Comparison of ENCODE assay signal across 13 cellular contexts in the genomic region with DNA sequence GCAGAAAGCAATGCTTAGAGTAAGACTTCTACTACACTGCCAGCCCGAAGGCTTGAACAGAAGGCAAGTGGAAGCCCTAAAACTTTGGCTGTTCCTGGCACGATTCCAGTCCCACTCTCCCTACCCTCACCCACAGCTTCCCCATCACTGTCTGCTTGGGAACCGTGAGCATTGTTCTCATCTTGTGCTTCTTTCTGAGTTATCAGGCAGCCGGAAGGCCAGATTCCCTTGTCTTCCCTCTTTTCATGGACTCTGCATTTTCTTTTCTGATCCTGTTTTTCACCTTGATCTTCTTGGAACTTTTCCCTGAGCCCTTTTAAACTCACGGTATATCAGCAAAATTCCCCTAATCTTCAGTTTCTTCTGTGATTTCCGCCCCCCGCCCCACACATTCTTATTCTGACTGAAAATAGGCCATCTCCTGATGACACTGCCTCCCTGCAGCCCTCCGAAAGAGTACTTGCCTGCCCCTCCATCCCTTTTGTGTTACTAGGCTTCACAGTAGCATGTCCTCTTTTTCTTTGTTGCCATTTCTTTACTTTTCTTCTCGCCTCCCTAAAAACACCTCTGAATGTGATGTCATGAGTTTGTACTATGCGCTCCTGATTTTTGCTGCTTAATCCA. TPM values are rescaled to one million over a fixed set of nuclear protein-coding genes. Genes with fewer than 3 reads are reported as not detected.
DNase-seq lines count a peak whose midpoint lies in the region; ATAC-seq and TF ChIP-seq lines count a peak whose summit lies in the region.
"Had no signal": no experiment of that assay in that cellular context is flagged by ENCODE, and none has a peak within 500 bp of the region (broad histone marks: within the 10 kb centered on the region; RNA-seq: fewer than 3 reads in every experiment).

No MANE protein-coding gene starts in this region.

- peak overlapping the region; percentile 41 for H3K9ac ChIP-seq in iPS-18a (ENCODE audit: low read length)

- H3K9me3 ChIP-seq in OCI-LY7 (ENCODE audit: low read length) (no peaks in the 10 kb centered on the region), iPS-18a (ENCODE audit: control insufficient read depth, low read depth, low read length) (no peaks in the 10 kb centered on the region)
- H3K9me3 ChIP-seq: pancreas, thoracic aorta had no signal

- H3K27ac ChIP-seq in OCI-LY7 (ENCODE audit: low read depth, low read length, poor library complexity, severe bottlenecking) = no peak overlapping the region
- H3K27ac ChIP-seq in iPS-18a (ENCODE audit: low read length) = peak overlapping the region; percentile 76
- H3K27ac ChIP-seq: pancreas, thoracic aorta had no signal

- no peak overlapping the region for H3K4me3 ChIP-seq in OCI-LY7 (ENCODE audit: low read depth, low read length, poor library complexity, severe bottlenecking)
- peak overlapping the region; percentile 35 for H3K4me3 ChIP-seq in iPS-18a (ENCODE audit: low read length)
- H3K4me3 ChIP-seq: pancreas, thoracic aorta had no signal

- BruUV-seq in OCI-LY7 (replicated peaks; lab: Mats Ljungman, UMichigan) = TSS peak; percentile 7

- H2AFZ ChIP-seq in OCI-LY7 (ENCODE audit: low read length) = no peak overlapping the region

- no peaks in the 10 kb centered on the region for H3K27me3 ChIP-seq in iPS-18a (ENCODE audit: control insufficient read depth, insufficient read depth, low read length)
- H3K27me3 ChIP-seq: pancreas had no signal

- H3K9me2 ChIP-seq in OCI-LY7 (ENCODE audit: insufficient read depth, low read length) = no peaks in the 10 kb centered on the region

- H3K4me1 ChIP-seq in OCI-LY7 (ENCODE audit: insufficient read depth, low read length, poor library complexity, severe bottlenecking) = no peaks in the 10 kb centered on the region
- H3K4me1 ChIP-seq in iPS-18a (ENCODE audit: control insufficient read depth, low read depth, low read length) = peaks cover 16% of the 10 kb centered on the region
- H3K4me1 ChIP-seq: pancreas had no signal

- CTCF ChIA-PET in OCI-LY7 (lab: Charles Lee; ENCODE audit: unreplicated experiment) = no interaction called here

- TF ChIP-seq CTCF in OCI-LY7 (conservative IDR thresholded peaks at IDR 0.05; ENCODE audit: low read length) = no peak

- intact Hi-C loops in OCI-LY7 (cut with micrococcal nuclease; ENCODE audit: unreplicated experiment) = no loop called here

- H3K79me2 ChIP-seq in OCI-LY7 (ENCODE audit: insufficient read depth, low read depth, low read length) = peaks cover 38% of the 10 kb centered on the region; the same call in 1 of the 2 replicates

- POLR2A ChIA-PET in OCI-LY7 (lab: Charles Lee) = no interaction called here

- DNase-seq in stimulated activated CD4-positive, alpha-beta T cell treated with anti-CD3 and anti-CD28 coated beads, Interleukin-4, amount 100 ng/mL, for 24 hours = peak; percentile 12
- DNase-seq in stimulated activated CD4-positive, alpha-beta T cell treated with anti-CD3 and anti-CD28 coated beads, Interleukin-12 subunit alpha, Interleukin-12 subunit beta, amount 100 ng/mL, for 4 hours = no peak
- DNase-seq in OCI-LY7 (ENCODE audit: low spot score) = no peak
- DNase-seq in NCI-H1436 treated with DMSO at 0.1 percent for 48 hours (lab: John Stamatoyannopoulos, UW) = no peak
- DNase-seq in COLO829 (ENCODE audit: low spot score) = no peak
- no peak for DNase-seq in foreskin melanocyte
- DNase-seq: kidney glomerular epithelial cell, NCI-H1105, pancreas, T-helper 1 cell had no signal

- peaks cover 7% of the 10 kb centered on the region; the same call in 1 of the 2 replicates for H4K20me1 ChIP-seq in OCI-LY7 (ENCODE audit: insufficient read depth, low read length)

- H3K36me3 ChIP-seq in OCI-LY7 (ENCODE audit: insufficient read depth, low read length) = peaks cover 22% of the 10 kb centered on the region
- H3K36me3 ChIP-seq in iPS-18a (ENCODE audit: control insufficient read depth, low read depth, low read length) = no peaks in the 10 kb centered on the region
- H3K36me3 ChIP-seq: pancreas, thoracic aorta had no signal

- no peak for ATAC-seq in HG03175 (IDR thresholded peaks at IDR 0.05; ENCODE audit: unreplicated experiment)

- H3K4me2 ChIP-seq in OCI-LY7 (ENCODE audit: low read length) = no peak overlapping the region

RNA-seq across cellular contexts. Expression of gene RCOR1, which starts 29.9 kb away (rescaled TPM):
- 12.1 and 22.0 TPM in 2 replicates for total RNA-seq in OCI-LY7 (2014; rRNA removed; shearing (Covaris generic))
- 29.4 and 30.2 TPM in 2 replicates for total RNA-seq in OCI-LY7 (2022)
